In genomic region chr2:119760237-119760807, GRCh38 we compare ENCODE assay signal across 1 cellular context.
TF ChIP-seq lines count a peak whose summit lies in the region.

No MANE protein-coding gene starts in this region.

TF ChIP-seq in HepG2, 621 proteins besides CTCF, POLR2A, EP300 and RAD21 (continued from another document):
- no peak for TF ChIP-seq ZBTB4 (CRISPR knock-in tag; IDR thresholded peaks at IDR 0.05; ENCODE audit: borderline replicate concordance)
- TF ChIP-seq MTF2 (CRISPR knock-in tag; IDR thresholded peaks at IDR 0.05; ENCODE audit: borderline replicate concordance) = no peak
- TF ChIP-seq NFYB (CRISPR knock-in tag; IDR thresholded peaks at IDR 0.05) = no peak
- no peak for TF ChIP-seq SRSF9 (IDR thresholded peaks at IDR 0.05; ENCODE audit: borderline replicate concordance, insufficient read depth, low read depth, low read length, poor library complexity, severe bottlenecking)
- TF ChIP-seq ZNF230 (CRISPR knock-in tag; IDR thresholded peaks at IDR 0.05) = no peak
- TF ChIP-seq HNRNPLL (IDR thresholded peaks at IDR 0.05; ENCODE audit: low read depth, low read length, poor library complexity, severe bottlenecking) = no peak
- no peak for TF ChIP-seq ZNF124 (CRISPR knock-in tag; IDR thresholded peaks at IDR 0.05)
- TF ChIP-seq ZFAT (CRISPR knock-in tag; conservative IDR thresholded peaks at IDR 0.05) = no peak
- no peak for TF ChIP-seq ZNF432 (CRISPR knock-in tag; IDR thresholded peaks at IDR 0.05; ENCODE audit: borderline replicate concordance)
- 0 out of 2 replicates have a peak, but pooled peaks have one; percentile 7 for TF ChIP-seq ZSCAN21 (CRISPR knock-in tag; IDR thresholded peaks at IDR 0.05; ENCODE audit: borderline replicate concordance)
- TF ChIP-seq KLF11 (CRISPR knock-in tag; IDR thresholded peaks at IDR 0.05) = no peak
- TF ChIP-seq ZC3H13 (CRISPR knock-in tag; IDR thresholded peaks at IDR 0.05) = no peak
- no peak for TF ChIP-seq KDM3A (CRISPR knock-in tag; IDR thresholded peaks at IDR 0.05; ENCODE audit: low read depth)
- peak; percentile 31; the same call in 1 of the 2 replicates for TF ChIP-seq ZSCAN20 (CRISPR knock-in tag; IDR thresholded peaks at IDR 0.05; ENCODE audit: borderline replicate concordance)
- TF ChIP-seq ZBTB7B (CRISPR knock-in tag; IDR thresholded peaks at IDR 0.05) = peak; percentile 72
- TF ChIP-seq ZNF292 (CRISPR knock-in tag; IDR thresholded peaks at IDR 0.05; ENCODE audit: borderline replicate concordance, low read depth) = no peak
- TF ChIP-seq ARNT (IDR thresholded peaks at IDR 0.05) = no peak
- no peak for TF ChIP-seq ZNF7 (CRISPR knock-in tag; IDR thresholded peaks at IDR 0.05)
- no peak for TF ChIP-seq STAG1 (CRISPR knock-in tag; IDR thresholded peaks at IDR 0.05)
- TF ChIP-seq, protein P1, sequence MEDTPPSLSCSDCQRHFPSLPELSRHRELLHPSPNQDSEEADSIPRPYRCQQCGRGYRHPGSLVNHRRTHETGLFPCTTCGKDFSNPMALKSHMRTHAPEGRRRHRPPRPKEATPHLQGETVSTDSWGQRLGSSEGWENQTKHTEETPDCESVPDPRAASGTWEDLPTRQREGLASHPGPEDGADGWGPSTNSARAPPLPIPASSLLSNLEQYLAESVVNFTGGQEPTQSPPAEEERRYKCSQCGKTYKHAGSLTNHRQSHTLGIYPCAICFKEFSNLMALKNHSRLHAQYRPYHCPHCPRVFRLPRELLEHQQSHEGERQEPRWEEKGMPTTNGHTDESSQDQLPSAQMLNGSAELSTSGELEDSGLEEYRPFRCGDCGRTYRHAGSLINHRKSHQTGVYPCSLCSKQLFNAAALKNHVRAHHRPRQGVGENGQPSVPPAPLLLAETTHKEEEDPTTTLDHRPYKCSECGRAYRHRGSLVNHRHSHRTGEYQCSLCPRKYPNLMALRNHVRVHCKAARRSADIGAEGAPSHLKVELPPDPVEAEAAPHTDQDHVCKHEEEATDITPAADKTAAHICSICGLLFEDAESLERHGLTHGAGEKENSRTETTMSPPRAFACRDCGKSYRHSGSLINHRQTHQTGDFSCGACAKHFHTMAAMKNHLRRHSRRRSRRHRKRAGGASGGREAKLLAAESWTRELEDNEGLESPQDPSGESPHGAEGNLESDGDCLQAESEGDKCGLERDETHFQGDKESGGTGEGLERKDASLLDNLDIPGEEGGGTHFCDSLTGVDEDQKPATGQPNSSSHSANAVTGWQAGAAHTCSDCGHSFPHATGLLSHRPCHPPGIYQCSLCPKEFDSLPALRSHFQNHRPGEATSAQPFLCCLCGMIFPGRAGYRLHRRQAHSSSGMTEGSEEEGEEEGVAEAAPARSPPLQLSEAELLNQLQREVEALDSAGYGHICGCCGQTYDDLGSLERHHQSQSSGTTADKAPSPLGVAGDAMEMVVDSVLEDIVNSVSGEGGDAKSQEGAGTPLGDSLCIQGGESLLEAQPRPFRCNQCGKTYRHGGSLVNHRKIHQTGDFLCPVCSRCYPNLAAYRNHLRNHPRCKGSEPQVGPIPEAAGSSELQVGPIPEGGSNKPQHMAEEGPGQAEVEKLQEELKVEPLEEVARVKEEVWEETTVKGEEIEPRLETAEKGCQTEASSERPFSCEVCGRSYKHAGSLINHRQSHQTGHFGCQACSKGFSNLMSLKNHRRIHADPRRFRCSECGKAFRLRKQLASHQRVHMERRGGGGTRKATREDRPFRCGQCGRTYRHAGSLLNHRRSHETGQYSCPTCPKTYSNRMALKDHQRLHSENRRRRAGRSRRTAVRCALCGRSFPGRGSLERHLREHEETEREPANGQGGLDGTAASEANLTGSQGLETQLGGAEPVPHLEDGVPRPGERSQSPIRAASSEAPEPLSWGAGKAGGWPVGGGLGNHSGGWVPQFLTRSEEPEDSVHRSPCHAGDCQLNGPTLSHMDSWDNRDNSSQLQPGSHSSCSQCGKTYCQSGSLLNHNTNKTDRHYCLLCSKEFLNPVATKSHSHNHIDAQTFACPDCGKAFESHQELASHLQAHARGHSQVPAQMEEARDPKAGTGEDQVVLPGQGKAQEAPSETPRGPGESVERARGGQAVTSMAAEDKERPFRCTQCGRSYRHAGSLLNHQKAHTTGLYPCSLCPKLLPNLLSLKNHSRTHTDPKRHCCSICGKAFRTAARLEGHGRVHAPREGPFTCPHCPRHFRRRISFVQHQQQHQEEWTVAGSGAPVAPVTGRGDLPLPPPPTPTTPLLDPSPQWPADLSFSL (CRISPR knock-in tag; IDR thresholded peaks at IDR 0.05) = no peak
- TF ChIP-seq ZNF615 (CRISPR knock-in tag; IDR thresholded peaks at IDR 0.05; ENCODE audit: borderline replicate concordance) = no peak
- no peak for TF ChIP-seq CBX2 (IDR thresholded peaks at IDR 0.05; ENCODE audit: low read depth, low read length)
- no peak for TF ChIP-seq CBX2 (CRISPR knock-in tag; IDR thresholded peaks at IDR 0.05; ENCODE audit: low read depth)
- TF ChIP-seq SMAD1 (CRISPR knock-in tag; IDR thresholded peaks at IDR 0.05; ENCODE audit: borderline replicate concordance, low read depth) = no peak
- TF ChIP-seq, protein P2, sequence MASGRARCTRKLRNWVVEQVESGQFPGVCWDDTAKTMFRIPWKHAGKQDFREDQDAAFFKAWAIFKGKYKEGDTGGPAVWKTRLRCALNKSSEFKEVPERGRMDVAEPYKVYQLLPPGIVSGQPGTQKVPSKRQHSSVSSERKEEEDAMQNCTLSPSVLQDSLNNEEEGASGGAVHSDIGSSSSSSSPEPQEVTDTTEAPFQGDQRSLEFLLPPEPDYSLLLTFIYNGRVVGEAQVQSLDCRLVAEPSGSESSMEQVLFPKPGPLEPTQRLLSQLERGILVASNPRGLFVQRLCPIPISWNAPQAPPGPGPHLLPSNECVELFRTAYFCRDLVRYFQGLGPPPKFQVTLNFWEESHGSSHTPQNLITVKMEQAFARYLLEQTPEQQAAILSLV (CRISPR knock-in tag; IDR thresholded peaks at IDR 0.05; ENCODE audit: borderline replicate concordance) = 0 out of 2 replicates have a peak, but pooled peaks have one; percentile 6
- TF ChIP-seq ZNF44 (CRISPR knock-in tag; IDR thresholded peaks at IDR 0.05) = no peak
- TF ChIP-seq MAZ (IDR thresholded peaks at IDR 0.05; ENCODE audit: borderline replicate concordance, low read depth, low read length) = no peak
- TF ChIP-seq MAZ (CRISPR knock-in tag; IDR thresholded peaks at IDR 0.05; ENCODE audit: low read depth) = no peak
- 0 out of 2 replicates have a peak, but pooled peaks have one; percentile 1 for TF ChIP-seq ZNF570 (CRISPR knock-in tag; IDR thresholded peaks at IDR 0.05; ENCODE audit: borderline replicate concordance)
- no peak for TF ChIP-seq FOXA1 (IDR thresholded peaks at IDR 0.05)
- no peak for TF ChIP-seq FOXA1 (CRISPR knock-in tag; IDR thresholded peaks at IDR 0.05)
- TF ChIP-seq U2AF1 (optimal IDR thresholded peaks at IDR 0.05; ENCODE audit: low read depth, low read length) = peak; percentile 84
- no peak for TF ChIP-seq ZNF484 (CRISPR knock-in tag; IDR thresholded peaks at IDR 0.05; ENCODE audit: borderline replicate concordance, low read depth)
- TF ChIP-seq NFKBIZ (CRISPR knock-in tag; IDR thresholded peaks at IDR 0.05) = no peak
- no peak for TF ChIP-seq SMAD9 (CRISPR knock-in tag; IDR thresholded peaks at IDR 0.05)
- TF ChIP-seq HNRNPL (IDR thresholded peaks at IDR 0.05; ENCODE audit: low read depth, low read length) = no peak
- no peak for TF ChIP-seq ZFP37 (CRISPR knock-in tag; IDR thresholded peaks at IDR 0.05; ENCODE audit: borderline replicate concordance)
- no peak for TF ChIP-seq ETS1 (CRISPR knock-in tag; IDR thresholded peaks at IDR 0.05)
- TF ChIP-seq MED8 (CRISPR knock-in tag; IDR thresholded peaks at IDR 0.05; ENCODE audit: insufficient replicate concordance) = no peak
- TF ChIP-seq GZF1 (CRISPR knock-in tag; IDR thresholded peaks at IDR 0.05) = no peak
- TF ChIP-seq AGO2 (optimal IDR thresholded peaks at IDR 0.05; ENCODE audit: low read depth, low read length) = peak; percentile 38
- peak; percentile 92 for TF ChIP-seq ZEB1 (IDR thresholded peaks at IDR 0.05; ENCODE audit: insufficient replicate concordance, low read depth)
- TF ChIP-seq KDM6A (CRISPR knock-in tag; IDR thresholded peaks at IDR 0.05; ENCODE audit: low read depth) = no peak
- TF ChIP-seq KDM5A (IDR thresholded peaks at IDR 0.05; ENCODE audit: borderline replicate concordance, low read length) = peak; percentile 39; the same call in 1 of the 2 replicates
- TF ChIP-seq ZNF878 (CRISPR knock-in tag; IDR thresholded peaks at IDR 0.05) = 0 out of 2 replicates have a peak, but pooled peaks have one; percentile 56
- peak; percentile 36; the same call in 1 of the 2 replicates for TF ChIP-seq ZNF101 (CRISPR knock-in tag; IDR thresholded peaks at IDR 0.05; ENCODE audit: borderline replicate concordance, low read depth)
- no peak for TF ChIP-seq CBFB (CRISPR knock-in tag; IDR thresholded peaks at IDR 0.05)
- no peak for TF ChIP-seq CREM (IDR thresholded peaks at IDR 0.05)
- TF ChIP-seq CREM (CRISPR knock-in tag; IDR thresholded peaks at IDR 0.05) = no peak
- TF ChIP-seq ZNF850 (CRISPR knock-in tag; conservative IDR thresholded peaks at IDR 0.05) = no peak
- TF ChIP-seq TBP (CRISPR knock-in tag; IDR thresholded peaks at IDR 0.05) = no peak
- peak; percentile 28; the same call in 1 of the 2 replicates for TF ChIP-seq CCDC6 (CRISPR knock-in tag; IDR thresholded peaks at IDR 0.05)
